In genomic region chr14:105166571-105167302, GRCh38 we compare ENCODE assay signal across 1 cellular context.
TF ChIP-seq lines count a peak whose summit lies in the region.

No MANE protein-coding gene starts in this region.

TF ChIP-seq in HEK293, 187 proteins besides CTCF, POLR2A, EP300 and RAD21 (continued from another document):
- TF ChIP-seq KLF17 (tag by site-specific recombination; IDR thresholded peaks at IDR 0.05) (peak; percentile 70), ZNF626 (tag by site-specific recombination; IDR thresholded peaks at IDR 0.05) (no peak), PATZ1 (tag by site-specific recombination; IDR thresholded peaks at IDR 0.05) (peak; percentile 70; the same call in 1 of the 2 replicates), HIC1 (tag by site-specific recombination; IDR thresholded peaks at IDR 0.05) (peak; percentile 52; the same call in 1 of the 2 replicates), GLIS2 (tag by site-specific recombination; IDR thresholded peaks at IDR 0.05) (peak; percentile 3; the same call in 1 of the 2 replicates), ZSCAN18 (tag by site-specific recombination; IDR thresholded peaks at IDR 0.05) (0 out of 2 replicates have a peak, but pooled peaks have one; percentile 36), ZNF112 (tag by site-specific recombination; IDR thresholded peaks at IDR 0.05) (no peak), ZNF335 (tag by site-specific recombination; conservative IDR thresholded peaks at IDR 0.05) (peak; percentile 83), ZNF768 (tag by site-specific recombination; IDR thresholded peaks at IDR 0.05) (no peak), ZFHX2 (tag by site-specific recombination; conservative IDR thresholded peaks at IDR 0.05) (peak; percentile 59), SCRT2 (tag by site-specific recombination; IDR thresholded peaks at IDR 0.05) (no peak), ZNF16 (tag by site-specific recombination; IDR thresholded peaks at IDR 0.05; ENCODE audit: low read depth) (no peak), ZNF600 (tag by site-specific recombination; IDR thresholded peaks at IDR 0.05) (0 out of 2 replicates have a peak, but pooled peaks have one; percentile 40)
